In the genomic region with DNA sequence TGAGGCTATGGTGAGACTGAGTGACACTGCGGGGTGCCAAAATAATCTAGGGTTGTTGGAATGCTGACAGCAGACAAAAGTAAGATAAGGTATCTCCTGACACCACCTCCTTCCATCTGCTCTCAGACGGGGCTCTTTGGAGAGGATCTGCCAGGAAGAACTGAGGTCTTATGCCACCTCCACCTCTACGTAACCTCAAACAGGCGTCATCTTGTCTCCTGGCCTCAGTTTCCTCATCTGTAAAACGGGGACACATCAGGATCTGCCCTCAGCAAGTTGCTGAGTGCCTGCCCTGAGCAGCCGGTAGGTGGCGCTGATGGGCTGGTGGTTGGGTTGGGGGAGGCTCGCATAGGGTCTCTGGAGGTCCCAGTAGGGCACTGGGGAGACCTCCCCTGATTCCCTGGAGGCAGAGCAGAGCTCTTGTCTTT, we compare ENCODE assay signal across 9 cellular contexts. TPM values are rescaled to one million over a fixed set of nuclear protein-coding genes. Genes with fewer than 3 reads are reported as not detected.
DNase-seq lines count a peak whose midpoint lies in the region; ATAC-seq and TF ChIP-seq lines count a peak whose summit lies in the region.
"Had no signal": no experiment of that assay in that cellular context is flagged by ENCODE, and none has a peak within 500 bp of the region (broad histone marks: within the 10 kb centered on the region; RNA-seq: fewer than 3 reads in every experiment).

No MANE protein-coding gene starts in this region.

- no peaks in the 10 kb centered on the region for H3K27me3 Mint-ChIP-seq in activated CD4-positive, alpha-beta memory T cell treated with anti-CD3 and anti-CD28 coated beads, Interleukin-2, amount 10 ng/mL, durations not matched to agents 7 days and 5 days
- H3K27me3 Mint-ChIP-seq in endothelial cell (ENCODE audit: unreplicated experiment), result peaks cover 9% of the 10 kb centered on the region

- H3K4me3 Mint-ChIP-seq in activated CD4-positive, alpha-beta memory T cell treated with anti-CD3 and anti-CD28 coated beads, Interleukin-2, amount 10 ng/mL, durations not matched to agents 7 days and 5 days, result no peak overlapping the region
- H3K4me3 Mint-ChIP-seq in endothelial cell (ENCODE audit: unreplicated experiment), result no peak overlapping the region

- POLR2A ChIA-PET in activated CD4-positive, alpha-beta memory T cell treated with anti-CD3 and anti-CD28 coated beads, Interleukin-2, amount 10 ng/mL, durations not matched to agents 7 days and 5 days (lab: Charles Lee), result no interaction called here

- H3K36me3 Mint-ChIP-seq in activated CD4-positive, alpha-beta memory T cell treated with anti-CD3 and anti-CD28 coated beads, Interleukin-2, amount 10 ng/mL, durations not matched to agents 7 days and 5 days (ENCODE audit: low read depth), result no peaks in the 10 kb centered on the region
- H3K36me3 Mint-ChIP-seq in endothelial cell (ENCODE audit: low read depth, unreplicated experiment), result no peaks in the 10 kb centered on the region
- H3K36me3 Mint-ChIP-seq: activated naive CD4-positive, alpha-beta T cell treated with anti-CD3 and anti-CD28 coated beads, Interleukin-2, amount 50 U/mL, for 72 hours had no signal

- no peak for TF ChIP-seq POLR2A in spleen (IDR thresholded peaks at IDR 0.05)

- intact Hi-C loops in Right ventricle myocardium inferior (cut with DNase I) (loop anchor here (2.0 to 10.0 kb wide), 3 partner anchors 123 to 351 kb away; no protein-coding TSS in a partner anchor), right cardiac atrium (cut with DNase I) (loop anchor here (5.0 to 10.0 kb wide), 3 partner anchors 153 to 350 kb away; a partner anchor contains a TSS), spleen (cut with DNase I; ENCODE audit: low total_unique reads) (loop anchor here (5.0 kb wide), 1 partner anchor 350 kb away; a partner anchor contains a TSS)

- no peaks in the 10 kb centered on the region for H3K9me3 Mint-ChIP-seq in activated CD4-positive, alpha-beta memory T cell treated with anti-CD3 and anti-CD28 coated beads, Interleukin-2, amount 10 ng/mL, durations not matched to agents 7 days and 5 days
- no peaks in the 10 kb centered on the region for H3K9me3 Mint-ChIP-seq in endothelial cell (ENCODE audit: unreplicated experiment)
- H3K9me3 Mint-ChIP-seq: activated naive CD4-positive, alpha-beta T cell treated with anti-CD3 and anti-CD28 coated beads, Interleukin-2, amount 50 U/mL, for 72 hours had no signal

- H3K27ac ChIP-seq in right cardiac atrium (ENCODE audit: low read length) (no peak overlapping the region), spleen (no peak overlapping the region)

- peaks cover 35% of the 10 kb centered on the region for H3K4me1 Mint-ChIP-seq in activated CD4-positive, alpha-beta memory T cell treated with anti-CD3 and anti-CD28 coated beads, Interleukin-2, amount 10 ng/mL, durations not matched to agents 7 days and 5 days
- peaks cover 5% of the 10 kb centered on the region for H3K4me1 Mint-ChIP-seq in endothelial cell (ENCODE audit: unreplicated experiment)

- TF ChIP-seq CTCF in endothelial cell (IDR thresholded peaks at IDR 0.05; ENCODE audit: unreplicated experiment) (peak; percentile 80), spleen (IDR thresholded peaks at IDR 0.05 in 8 of 11, conservative IDR thresholded peaks at IDR 0.05 in 3 of 11) (peak; percentile 68 to 93 (median 85))

- peak; percentile 75 for DNase-seq in Right ventricle myocardium inferior (ENCODE audit: missing footprints)
- DNase-seq in right cardiac atrium, result no peak
- DNase-seq in activated CD4-positive, alpha-beta memory T cell treated with anti-CD3 and anti-CD28 coated beads, Interleukin-2, amount 10 ng/mL, durations not matched to agents 7 days and 5 days, result peak; percentile 61
- DNase-seq in endothelial cell (ENCODE audit: low spot score), result peak; percentile 53
- peak; percentile 88 for DNase-seq in spleen
- no peak for DNase-seq in NCI-H446 treated with DMSO at 0.1 percent for 48 hours (lab: John Stamatoyannopoulos, UW)
- DNase-seq in NCI-H2029 (lab: John Stamatoyannopoulos, UW), result no peak
- DNase-seq in ureter (ENCODE audit: low spot score), result no peak

- CTCF ChIA-PET in activated CD4-positive, alpha-beta memory T cell treated with anti-CD3 and anti-CD28 coated beads, Interleukin-2, amount 10 ng/mL, durations not matched to agents 7 days and 5 days (lab: Charles Lee), result interaction anchor here (0.8 to 1.7 kb wide), 8 partner anchors 13 to 382 kb away, joined by 3 to 10 read pairs (median 4); no protein-coding TSS in a partner anchor

- no peaks in the 10 kb centered on the region for H3K27me3 ChIP-seq in right cardiac atrium (ENCODE audit: control insufficient read depth, insufficient read depth)
- no peaks in the 10 kb centered on the region for H3K27me3 ChIP-seq in spleen (replicated peaks in 1 of 7)

- H3K36me3 ChIP-seq in spleen, result no peaks in the 10 kb centered on the region

- no peaks in the 10 kb centered on the region for H3K9me3 ChIP-seq in right cardiac atrium (ENCODE audit: control insufficient read depth, low read length)
- H3K9me3 ChIP-seq in spleen, result peaks cover 0 to 2% (median 0%) of the 10 kb centered on the region in 8 donors

- H3K4me3 ChIP-seq in right cardiac atrium (ENCODE audit: low read length) (no peak overlapping the region), spleen (no peak overlapping the region)

- H3K27ac Mint-ChIP-seq in activated CD4-positive, alpha-beta memory T cell treated with anti-CD3 and anti-CD28 coated beads, Interleukin-2, amount 10 ng/mL, durations not matched to agents 7 days and 5 days, result no peak overlapping the region
- H3K27ac Mint-ChIP-seq in endothelial cell (ENCODE audit: unreplicated experiment), result no peak overlapping the region
- H3K27ac Mint-ChIP-seq: activated naive CD4-positive, alpha-beta T cell treated with anti-CD3 and anti-CD28 coated beads, Interleukin-2, amount 50 U/mL, for 72 hours had no signal

- 18% methylated on average over 8 of the region's 8 CpGs for WGBS in right cardiac atrium
- WGBS in spleen, 5 donors, result 21 to 36% (median 24%) methylated on average over 5 to 8 of the region's 8 CpGs

- ATAC-seq in Right ventricle myocardium inferior, result no peak
- no peak for ATAC-seq in right cardiac atrium
- ATAC-seq: activated naive CD4-positive, alpha-beta T cell treated with anti-CD3 and anti-CD28 coated beads, Interleukin-2, amount 50 U/mL, for 72 hours had no signal

- H3K4me1 ChIP-seq in right cardiac atrium (ENCODE audit: control insufficient read depth, insufficient read depth, low read length) (peaks cover 2% of the 10 kb centered on the region), spleen (peaks cover 12 to 54% (median 42%) of the 10 kb centered on the region in 6 donors)

RNA-seq across cellular contexts. Expression of a gene that starts 1.7 kb away (rescaled TPM):
- total RNA-seq in Right ventricle myocardium inferior (not detected), right cardiac atrium (under 1 TPM in 1 of 4 donors, not detected in 3; 0.11 TPM), endothelial cell (ENCODE audit: unreplicated experiment) (not detected), spleen (1 to 10 TPM in 2 of 7 donors, under 1 TPM in 3, not detected in 2; 0.36 to 1.4 (median 0.52) TPM), ureter (not detected)
- polyA plus RNA-seq in right cardiac atrium (not detected), spleen (under 1 TPM; 0.06 to 0.43 (median 0.12) TPM)
- not detected for total RNA-seq in activated CD4-positive, alpha-beta memory T cell treated with anti-CD3 and anti-CD28 coated beads, Interleukin-2, amount 10 ng/mL, durations not matched to agents 7 days and 5 days
- total RNA-seq: activated naive CD4-positive, alpha-beta T cell treated with anti-CD3 and anti-CD28 coated beads, Interleukin-2, amount 50 U/mL, for 72 hours had no signal

Comparison
In these comparisons a context has a peak if more than half of its experiments do, and no peak if none do; other contexts are left out.
1. DNase-seq: peak in Right ventricle myocardium inferior (single experiment), activated CD4-positive, alpha-beta memory T cell treated with anti-CD3 and anti-CD28 coated beads, Interleukin-2, amount 10 ng/mL, durations not matched to agents 7 days and 5 days (single experiment), endothelial cell (single experiment) and spleen (single experiment); none in right cardiac atrium (0 of 3), NCI-H446 treated with DMSO at 0.1 percent for 48 hours (single experiment), NCI-H2029 (single experiment) and ureter (single experiment).